Comparison of ENCODE assay signal across 31 cellular contexts in the genomic region with DNA sequence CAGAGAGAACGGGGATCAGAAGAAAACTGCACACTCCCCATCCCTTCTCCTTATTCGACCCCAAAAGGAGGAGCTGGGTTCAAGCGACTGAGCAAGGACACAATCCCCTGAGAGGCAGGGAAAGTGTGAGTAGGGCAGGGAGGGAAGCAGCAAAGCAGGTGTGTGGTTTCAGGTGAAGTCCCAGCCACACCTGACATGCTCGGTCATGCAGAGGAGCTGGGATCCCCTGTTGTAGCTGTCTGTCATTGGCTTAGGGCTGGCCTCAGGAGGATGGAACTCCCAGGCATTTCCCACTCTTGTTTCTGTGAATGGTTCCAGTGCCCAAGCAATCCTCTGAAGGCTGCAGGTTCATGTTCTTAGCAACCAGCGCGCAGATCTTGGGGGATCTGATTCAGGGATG.
"Had no signal": no experiment of that assay in that cellular context is flagged by ENCODE, and none has a peak within 500 bp of the region (broad histone marks: within the 10 kb centered on the region; RNA-seq: fewer than 3 reads in every experiment).

No MANE protein-coding gene starts in this region.

- H3K4me2 ChIP-seq: neural progenitor cell, smooth muscle cell had no signal

- H3K9ac ChIP-seq: neural progenitor cell had no signal

- H3K27me3 Mint-ChIP-seq: stimulated activated memory B cell treated with anti-CD40 and anti-IgM and Interleukin-4, amounts not matched to agents 10 μg/mL and 1 μg/mL and 100 μg/mL, for 72 hours; stimulated activated naive CD8-positive, alpha-beta T cell treated with anti-CD3 and anti-CD28 coated beads, Interleukin-15, amount 100 ng/mL, for 72 hours; type B pancreatic cell had no signal

- H3K4me3 Mint-ChIP-seq: activated naive CD8-positive, alpha-beta T cell; brain; immature natural killer cell; natural killer cell; neural progenitor cell; stimulated activated memory B cell treated with anti-CD40 and anti-IgM and Interleukin-4, amounts not matched to agents 10 μg/mL and 1 μg/mL and 100 μg/mL, for 72 hours; stimulated activated naive CD8-positive, alpha-beta T cell treated with anti-CD3 and anti-CD28 coated beads, Interleukin-15, amount 100 ng/mL, for 72 hours; type B pancreatic cell had no signal

- H2AFZ ChIP-seq: neural progenitor cell had no signal

- H3K4me3 ChIP-seq: adrenal gland, ascending aorta, coronary artery, dorsolateral prefrontal cortex, heart left ventricle, neural progenitor cell, right atrium auricular region, smooth muscle cell, uterus had no signal

- H3K27ac ChIP-seq: adrenal gland, ascending aorta, coronary artery, dorsolateral prefrontal cortex, heart left ventricle, neural progenitor cell, right atrium auricular region, uterus, VCaP had no signal

- ATAC-seq: heart left ventricle; natural killer cell; stimulated activated memory B cell treated with anti-CD40 and anti-IgM and Interleukin-4, amounts not matched to agents 10 μg/mL and 1 μg/mL and 100 μg/mL, for 72 hours; stimulated activated naive CD8-positive, alpha-beta T cell treated with anti-CD3 and anti-CD28 coated beads, Interleukin-15, amount 100 ng/mL, for 72 hours had no signal

- H3K27me3 ChIP-seq: adrenal gland, ascending aorta, dorsolateral prefrontal cortex, heart left ventricle, neural progenitor cell, right atrium auricular region, uterus had no signal

- H3K36me3 ChIP-seq: adrenal gland, ascending aorta, heart left ventricle, neural progenitor cell, right atrium auricular region, uterus had no signal

- H3K36me3 Mint-ChIP-seq: activated naive CD8-positive, alpha-beta T cell; immature natural killer cell; natural killer cell; neural progenitor cell; stimulated activated memory B cell treated with anti-CD40 and anti-IgM and Interleukin-4, amounts not matched to agents 10 μg/mL and 1 μg/mL and 100 μg/mL, for 72 hours; type B pancreatic cell had no signal

- H3K27ac Mint-ChIP-seq: activated naive CD8-positive, alpha-beta T cell; brain; immature natural killer cell; natural killer cell; neural progenitor cell; stimulated activated memory B cell treated with anti-CD40 and anti-IgM and Interleukin-4, amounts not matched to agents 10 μg/mL and 1 μg/mL and 100 μg/mL, for 72 hours; stimulated activated naive CD8-positive, alpha-beta T cell treated with anti-CD3 and anti-CD28 coated beads, Interleukin-15, amount 100 ng/mL, for 72 hours; type B pancreatic cell had no signal

- H3K4me1 ChIP-seq: adrenal gland, ascending aorta, heart left ventricle, neural progenitor cell, right atrium auricular region, uterus had no signal

- H3K9me3 ChIP-seq: adrenal gland, ascending aorta, uterus had no signal

- H3K9me3 Mint-ChIP-seq: neural progenitor cell; stimulated activated memory B cell treated with anti-CD40 and anti-IgM and Interleukin-4, amounts not matched to agents 10 μg/mL and 1 μg/mL and 100 μg/mL, for 72 hours; type B pancreatic cell had no signal

- H3K4me1 Mint-ChIP-seq: brain; immature natural killer cell; natural killer cell; neural progenitor cell; stimulated activated memory B cell treated with anti-CD40 and anti-IgM and Interleukin-4, amounts not matched to agents 10 μg/mL and 1 μg/mL and 100 μg/mL, for 72 hours; stimulated activated naive CD8-positive, alpha-beta T cell treated with anti-CD3 and anti-CD28 coated beads, Interleukin-15, amount 100 ng/mL, for 72 hours had no signal

- DNase-seq: activated CD4-positive, alpha-beta T cell treated with anti-CD3 and anti-CD28 coated beads for 4 hours; activated CD4-positive, alpha-beta T cell treated with anti-CD3 and anti-CD28 coated beads, Interleukin-2, amount 50 U/mL, for 4 hours; activated effector memory CD4-positive, alpha-beta T cell treated with Interleukin-2 at 50 U/mL for 16 hours; activated naive CD4-positive, alpha-beta T cell treated with Interleukin-2 at 50 U/mL for 16 hours; adrenal gland; dorsolateral prefrontal cortex; effector memory CD4-positive, alpha-beta T cell; heart left ventricle; hypothalamus; immature natural killer cell; mesenchymal stem cell; natural killer cell; occipital lobe; stimulated activated CD4-positive, alpha-beta T cell treated with anti-CD3 and anti-CD28 coated beads, Interleukin-1b, Interleukin-23, amount 100 ng/mL, for 48 hours; stimulated activated CD4-positive, alpha-beta T cell treated with anti-CD3 and anti-CD28 coated beads, Interleukin-4, amount 100 ng/mL, for 4 hours; stimulated activated CD8-positive, alpha-beta memory T cell treated with anti-CD3 and anti-CD28 coated beads, Interleukin-4, amount 100 ng/mL, for 48 hours; stimulated activated naive CD8-positive, alpha-beta T cell treated with anti-CD3 and anti-CD28 coated beads, Interleukin-15, amount 100 ng/mL, for 72 hours; substantia nigra; T-helper 9 cell; uterus had no signal

- FAIRE-seq: TTC549 had no signal
